ENCODE assay signal across 1 cellular context in the genomic region with DNA sequence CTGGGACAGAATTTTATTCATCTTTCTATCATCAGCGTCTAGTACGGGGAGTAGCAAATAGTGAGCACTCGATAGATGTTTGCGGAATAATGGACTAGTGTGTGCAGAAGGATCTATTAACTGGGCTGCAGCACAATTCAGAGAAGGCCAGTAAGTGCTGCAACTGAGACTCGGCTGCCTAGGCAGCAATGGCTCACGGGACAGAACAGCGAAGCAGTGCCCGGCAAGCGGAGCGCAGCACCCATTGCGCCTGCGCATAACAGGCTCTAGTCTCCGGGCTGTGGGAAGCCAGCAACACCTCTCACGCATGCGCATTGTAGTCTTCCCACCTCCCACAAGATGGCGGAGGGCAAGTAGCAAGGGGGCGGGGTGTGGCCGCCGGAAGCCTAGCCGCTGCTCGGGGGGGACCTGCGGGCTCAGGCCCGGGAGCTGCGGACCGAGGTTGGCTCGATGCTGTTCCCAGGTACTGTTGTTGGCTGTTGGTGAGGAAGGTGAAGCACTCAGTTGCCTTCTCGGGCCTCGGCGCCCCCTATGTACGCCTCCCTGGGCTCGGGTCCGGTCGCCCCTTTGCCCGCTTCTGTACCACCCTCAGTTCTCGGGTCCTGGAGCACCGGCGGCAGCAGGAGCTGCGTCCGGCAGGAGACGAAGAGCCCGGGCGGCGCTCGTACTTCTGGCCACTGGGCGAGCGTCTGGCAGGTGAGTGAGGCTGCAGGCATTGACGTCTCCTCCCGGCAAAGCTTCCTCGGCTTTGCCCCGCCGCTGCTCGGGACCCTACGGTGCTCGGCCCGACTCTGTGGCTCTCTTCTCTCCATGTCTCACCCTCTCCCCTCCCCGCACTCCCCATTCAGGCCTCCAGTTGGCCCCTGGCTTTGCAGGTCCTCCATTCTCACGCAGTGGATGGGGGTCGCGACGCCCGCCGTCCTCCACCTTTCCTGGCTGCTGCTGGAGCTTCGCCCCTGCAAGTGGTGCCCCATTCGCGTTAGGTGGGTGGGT.
TF ChIP-seq lines count a peak whose summit lies in the region.

No MANE protein-coding gene starts in this region.

TF ChIP-seq in HEK293, 187 proteins besides CTCF, POLR2A, EP300 and RAD21 (continued from another document):
- TF ChIP-seq ZNF280C (tag by site-specific recombination; IDR thresholded peaks at IDR 0.05) (no peak), ATF2 (tag by site-specific recombination; IDR thresholded peaks at IDR 0.05; ENCODE audit: low read depth) (no peak)
